Comparison of ENCODE assay signal across 19 cellular contexts in genomic region chr1:31691446-31691845, GRCh38. TPM values are rescaled to one million over a fixed set of nuclear protein-coding genes. Genes with fewer than 3 reads are reported as not detected.
DNase-seq lines count a peak whose midpoint lies in the region; ATAC-seq, FAIRE-seq and TF ChIP-seq lines count a peak whose summit lies in the region.
"Had no signal": no experiment of that assay in that cellular context is flagged by ENCODE, and none has a peak within 500 bp of the region (broad histone marks: within the 10 kb centered on the region; RNA-seq: fewer than 3 reads in every experiment).

No MANE protein-coding gene starts in this region.

- H3K36me3 ChIP-seq in HEK293 (ENCODE audit: control insufficient read depth in 2 of 2, insufficient read depth in 1 of 2, low read length in 2 of 2): no peaks in the 10 kb centered on the region
- H3K36me3 ChIP-seq in SJSA1: peaks cover 92% of the 10 kb centered on the region
- H3K36me3 ChIP-seq in neuronal stem cell (replicated peaks in 1 of 2; ENCODE audit: control insufficient read depth in 2 of 2, insufficient read depth in 2 of 2, low read length in 2 of 2): no peaks in the 10 kb centered on the region

- H3K4me2 ChIP-seq in A549: no peak overlapping the region
- H3K4me2 ChIP-seq in neuronal stem cell (ENCODE audit: insufficient read depth, low read length, poor library complexity, severe bottlenecking): no peak overlapping the region

- POLR2A ChIA-PET in A549 (lab: Yijun Ruan, JAX) (interaction anchor here (2.0 kb wide), 1 partner anchor 10 kb away, joined by 11 read pairs; no protein-coding TSS in a partner anchor), HEK293 (lab: Yijun Ruan, JAX) (interaction anchor here (0.5 kb wide), 1 partner anchor 47 kb away, joined by 3 read pairs; the partner anchor contains the start of gene PEF1), MCF 10A (lab: Yijun Ruan, JAX) (no interaction called here)

- H2BK12ac ChIP-seq in neuronal stem cell (ENCODE audit: low read length): no peak overlapping the region

- H3K9me3 ChIP-seq in A549 (no peaks in the 10 kb centered on the region), HEK293 (ENCODE audit: control insufficient read depth, insufficient read depth, low read depth, low read length) (no peaks in the 10 kb centered on the region), SJSA1 (replicated peaks) (no peaks in the 10 kb centered on the region), neuronal stem cell (replicated peaks in 1 of 2; ENCODE audit: control insufficient read depth in 2 of 2, insufficient read depth in 1 of 2, low read depth in 1 of 2, low read length in 2 of 2) (no peaks in the 10 kb centered on the region)

- ATAC-seq in A549: no peak
- ATAC-seq in activated CD8-positive, alpha-beta memory T cell treated with anti-CD3 and anti-CD28 coated beads, Interleukin-2, amount 10 ng/mL, durations not matched to agents 7 days and 5 days: no peak
- ATAC-seq: HCT116 had no signal

- peak overlapping the region; percentile 59 for H2BK15ac ChIP-seq in neuronal stem cell (ENCODE audit: low read length)

- H3K36me3 Mint-ChIP-seq in MCF 10A (ENCODE audit: insufficient read depth, unreplicated experiment): peaks cover 13% of the 10 kb centered on the region
- no peaks in the 10 kb centered on the region for H3K36me3 Mint-ChIP-seq in activated CD8-positive, alpha-beta memory T cell treated with anti-CD3 and anti-CD28 coated beads, Interleukin-2, amount 10 ng/mL, durations not matched to agents 7 days and 5 days
- H3K36me3 Mint-ChIP-seq: CD4-positive, alpha-beta memory T cell had no signal

- intact Hi-C loops in MCF 10A (cut with micrococcal nuclease): no loop called here

- H3K79me1 ChIP-seq in neuronal stem cell (ENCODE audit: low read depth, low read length): no peaks in the 10 kb centered on the region

- TF ChIP-seq EP300 in A549 (IDR thresholded peaks at IDR 0.05): no peak

- no peak overlapping the region for H3K4ac ChIP-seq in neuronal stem cell (ENCODE audit: low read length)

- no peaks in the 10 kb centered on the region for H3K9me3 Mint-ChIP-seq in MCF 10A (ENCODE audit: unreplicated experiment)
- no peaks in the 10 kb centered on the region for H3K9me3 Mint-ChIP-seq in activated CD8-positive, alpha-beta memory T cell treated with anti-CD3 and anti-CD28 coated beads, Interleukin-2, amount 10 ng/mL, durations not matched to agents 7 days and 5 days (ENCODE audit: low read depth)
- H3K9me3 Mint-ChIP-seq: CD4-positive, alpha-beta memory T cell had no signal

- H3K23ac ChIP-seq in neuronal stem cell (ENCODE audit: low read depth, low read length, poor library complexity): no peak overlapping the region

- H3K4me3 ChIP-seq in A549 (no peak overlapping the region), HEK293 (ENCODE audit: low read depth, low read length) (no peak overlapping the region), SJSA1 (no peak overlapping the region), neuronal stem cell (ENCODE audit: low read length in 2 of 2) (no peak overlapping the region)

- no peak overlapping the region for H3K9ac ChIP-seq in neuronal stem cell (ENCODE audit: low read depth, low read length, poor library complexity)

- no peak overlapping the region for H2BK120ac ChIP-seq in neuronal stem cell (ENCODE audit: low read depth, low read length)

- H3K4me1 ChIP-seq in A549 (peaks cover 70% of the 10 kb centered on the region), HEK293 (ENCODE audit: control insufficient read depth, insufficient read depth, low read length) (no peaks in the 10 kb centered on the region), SJSA1 (replicated peaks) (peaks cover 61% of the 10 kb centered on the region), neuronal stem cell (ENCODE audit: control insufficient read depth in 2 of 2, insufficient read depth in 1 of 2, low read depth in 1 of 2, low read length in 2 of 2) (peaks cover 4 to 9% of the 10 kb centered on the region in 2 donors)

- CTCF ChIA-PET in A549 (lab: Yijun Ruan, JAX) (interaction anchor here (2.0 to 6.3 kb wide), 5 partner anchors 13 to 27 kb away, joined by 5 to 40 read pairs (median 6); no protein-coding TSS in a partner anchor), HEK293 (lab: Yijun Ruan, JAX) (interaction anchor here (1.0 kb wide), 1 partner anchor 25 kb away, joined by 3 read pairs; no protein-coding TSS in a partner anchor), MCF 10A (lab: Yijun Ruan, JAX) (interaction anchor here (0.8 to 1.0 kb wide), 2 partner anchors 27 to 29 kb away, joined by 3 to 4 read pairs; no protein-coding TSS in a partner anchor)
- CTCF ChIA-PET in activated CD8-positive, alpha-beta memory T cell treated with anti-CD3 and anti-CD28 coated beads, Interleukin-2, amount 10 ng/mL, durations not matched to agents 7 days and 5 days (lab: Charles Lee): interaction anchor here (1.1 kb wide), 1 partner anchor 54 kb away, joined by 3 read pairs; no protein-coding TSS in a partner anchor

- no peak overlapping the region for H3K27ac Mint-ChIP-seq in MCF 10A (ENCODE audit: low read depth, unreplicated experiment)
- H3K27ac Mint-ChIP-seq in activated CD8-positive, alpha-beta memory T cell treated with anti-CD3 and anti-CD28 coated beads, Interleukin-2, amount 10 ng/mL, durations not matched to agents 7 days and 5 days: no peak overlapping the region
- H3K27ac Mint-ChIP-seq: CD4-positive, alpha-beta memory T cell had no signal

- peaks cover 18% of the 10 kb centered on the region for H3K4me1 Mint-ChIP-seq in MCF 10A (ENCODE audit: insufficient read depth, unreplicated experiment)
- no peaks in the 10 kb centered on the region for H3K4me1 Mint-ChIP-seq in activated CD8-positive, alpha-beta memory T cell treated with anti-CD3 and anti-CD28 coated beads, Interleukin-2, amount 10 ng/mL, durations not matched to agents 7 days and 5 days
- H3K4me1 Mint-ChIP-seq: CD4-positive, alpha-beta memory T cell had no signal

- WGBS in A549 (ENCODE audit: missing lambda C conversion rate): 100% methylated on average over 2 of the region's 4 CpGs
- no CpG with 5 or more reads among the region's 4 CpGs for WGBS in neuronal stem cell (ENCODE audit: extremely low coverage in 2 of 2, insufficient read length in 2 of 2, insufficient replicate concordance in 1 of 2), 2 donors

- no peak overlapping the region for H3K18ac ChIP-seq in neuronal stem cell (ENCODE audit: low read length)

- no TSS peak for BruUV-seq in MCF 10A (replicated peaks; lab: Mats Ljungman, UMichigan)

- no peak overlapping the region for H3K4me3 Mint-ChIP-seq in MCF 10A (ENCODE audit: unreplicated experiment)
- no peak overlapping the region for H3K4me3 Mint-ChIP-seq in activated CD8-positive, alpha-beta memory T cell treated with anti-CD3 and anti-CD28 coated beads, Interleukin-2, amount 10 ng/mL, durations not matched to agents 7 days and 5 days
- H3K4me3 Mint-ChIP-seq: CD4-positive, alpha-beta memory T cell had no signal

- no peak overlapping the region for H4K91ac ChIP-seq in neuronal stem cell (ENCODE audit: low read depth, low read length, poor library complexity)

- H3K27me3 ChIP-seq in SJSA1 (replicated peaks) (no peaks in the 10 kb centered on the region), neuronal stem cell (ENCODE audit: control insufficient read depth in 3 of 3, insufficient read depth in 3 of 3, low read depth in 1 of 3, low read length in 3 of 3) (peaks cover 0 to 11% (median 0%) of the 10 kb centered on the region in 3 experiments)

- no peak overlapping the region for H2BK5ac ChIP-seq in neuronal stem cell (ENCODE audit: low read length)

- TF ChIP-seq RAD21 in A549 (conservative IDR thresholded peaks at IDR 0.05 in 1 of 2, IDR thresholded peaks at IDR 0.05 in 1 of 2): no peak

- TF ChIP-seq CTCF in A549 (IDR thresholded peaks at IDR 0.05) (no peak), HEK293 (tag by site-specific recombination; IDR thresholded peaks at IDR 0.05) (no peak), MCF 10A (IDR thresholded peaks at IDR 0.05; ENCODE audit: unreplicated experiment) (no peak)

- H3K27ac ChIP-seq in A549 (peak overlapping the region; percentile 68 to 95; a peak in 5 of 6 replicates), HEK293 (ENCODE audit: extremely low read depth, low read depth, low read length) (no peak overlapping the region), SJSA1 (peak overlapping the region; percentile 98), neuronal stem cell (replicated peaks; ENCODE audit: low read length) (no peak overlapping the region)
- H3K27ac ChIP-seq: C4-2B had no signal

- no peak for FAIRE-seq in A549 (lab: Jason Lieb, UNC)
- FAIRE-seq: GM12892, GM18507 had no signal

- no peak for TF ChIP-seq POLR2A in A549 (IDR thresholded peaks at IDR 0.05; ENCODE audit: low read length)

- DNase-seq in A549 (ENCODE audit: low read depth in 1 of 2, low spot score in 1 of 2): no peak
- DNase-seq in SJSA1 (ENCODE audit: low read depth in 1 of 2, low spot score in 2 of 2): no peak
- no peak for DNase-seq in neuronal stem cell (ENCODE audit: low spot score)
- DNase-seq in MCF 10A (ENCODE audit: unreplicated experiment): no peak
- no peak for DNase-seq in activated CD8-positive, alpha-beta memory T cell treated with anti-CD3 and anti-CD28 coated beads, Interleukin-2, amount 10 ng/mL, durations not matched to agents 7 days and 5 days
- DNase-seq in SK-N-DZ (ENCODE audit: low spot score): no peak
- DNase-seq: ACHN; AML-193; CD4-positive, alpha-beta memory T cell; DMS153; DMS79; GDM1; GOT3; H7 had no signal

- H3K14ac ChIP-seq in neuronal stem cell (ENCODE audit: low read length): no peak overlapping the region

- H4K8ac ChIP-seq in neuronal stem cell (ENCODE audit: low read depth, low read length): no peak overlapping the region

- no peak overlapping the region for H2AFZ ChIP-seq in neuronal stem cell (ENCODE audit: low read length)

- peak overlapping the region; percentile 42 for H2AK5ac ChIP-seq in neuronal stem cell (ENCODE audit: low read depth, low read length)

- H3K27me3 Mint-ChIP-seq in MCF 10A (ENCODE audit: insufficient read depth, unreplicated experiment): no peaks in the 10 kb centered on the region
- H3K27me3 Mint-ChIP-seq in activated CD8-positive, alpha-beta memory T cell treated with anti-CD3 and anti-CD28 coated beads, Interleukin-2, amount 10 ng/mL, durations not matched to agents 7 days and 5 days: peaks cover 6% of the 10 kb centered on the region

RNA-seq across cellular contexts. Expression of gene COL16A1, which starts 12.4 kb away (rescaled TPM):
- 1.4 and 1.5 TPM in 2 replicates for polyA plus RNA-seq in A549 (2011; rRNA removed)
- 2.4 and 3.5 TPM in 2 replicates for polyA plus RNA-seq in A549 (2012; cell fraction: cytosol; rRNA removed)
- polyA plus RNA-seq in A549 (2012; cell fraction: nucleus; rRNA removed): 15.3 and 19.1 TPM in 2 replicates
- polyA plus RNA-seq in A549 (2017; fragmentation: RNase III; extraction: RNeasy Plus Mini Kit Qiagen cat#74134 plus additional on column Dnase treatment): 8.1 to 11.1 TPM (median 10.4 TPM) in 3 replicates
- 0.95 and 1.4 TPM in 2 replicates for polyA minus RNA-seq in A549 (2011; rRNA and poly(A)+ RNA removed)
- 365 and 404 TPM in 2 replicates for total RNA-seq in SJSA1 (2014; rRNA removed; shearing (Covaris generic))
- 1.2 TPM for polyA plus RNA-seq in neuronal stem cell (2013, experiment 1 of 2)
- 1.3 TPM for polyA plus RNA-seq in neuronal stem cell (2013, experiment 2 of 2)
- total RNA-seq in MCF 10A (2022): 42.1 and 49.1 TPM in 2 replicates
- not detected for total RNA-seq in activated CD8-positive, alpha-beta memory T cell treated with anti-CD3 and anti-CD28 coated beads, Interleukin-2, amount 10 ng/mL, durations not matched to agents 7 days and 5 days
- 3.5 and 5.8 TPM in 2 replicates for polyA plus RNA-seq in SK-N-DZ (2014; cell fraction: cytosol; rRNA removed)
- polyA plus RNA-seq in SK-N-DZ (2014; cell fraction: nucleus; rRNA removed): 70.8 and 89.0 TPM in 2 replicates
- total RNA-seq: CD4-positive, alpha-beta memory T cell had no signal
- polyA plus RNA-seq: CD4-positive, alpha-beta memory T cell had no signal

RNA-seq across cellular contexts. Expression of gene PEF1, which starts 46.8 kb away (rescaled TPM):
- polyA plus RNA-seq in A549 (2011; rRNA removed) (47.6 and 62.9 TPM in 2 replicates), A549 (2017; fragmentation: RNase III; extraction: RNeasy Plus Mini Kit Qiagen cat#74134 plus additional on column Dnase treatment) (37.3 to 38.5 TPM (median 38.3 TPM) in 3 replicates)
- 50.9 and 68.0 TPM in 2 replicates for polyA plus RNA-seq in A549 (2012; cell fraction: cytosol; rRNA removed)
- 62.3 and 63.1 TPM in 2 replicates for polyA plus RNA-seq in A549 (2012; cell fraction: nucleus; rRNA removed)
- 78.5 and 82.1 TPM in 2 replicates for polyA minus RNA-seq in A549 (2011; rRNA and poly(A)+ RNA removed)
- 68.6 and 76.2 TPM in 2 replicates for total RNA-seq in SJSA1 (2014; rRNA removed; shearing (Covaris generic))
- polyA plus RNA-seq in neuronal stem cell (2013, experiment 1 of 2): 43.1 TPM
- 43.8 TPM for polyA plus RNA-seq in neuronal stem cell (2013, experiment 2 of 2)
- total RNA-seq in MCF 10A (2022): 56.7 and 61.1 TPM in 2 replicates
- total RNA-seq in activated CD8-positive, alpha-beta memory T cell treated with anti-CD3 and anti-CD28 coated beads, Interleukin-2, amount 10 ng/mL, durations not matched to agents 7 days and 5 days: 10 to 100 TPM; 45.9 to 47.1 TPM
- 52.4 and 54.0 TPM in 2 replicates for polyA plus RNA-seq in SK-N-DZ (2014; cell fraction: cytosol; rRNA removed)
- polyA plus RNA-seq in SK-N-DZ (2014; cell fraction: nucleus; rRNA removed): 29.5 and 32.3 TPM in 2 replicates

Comparison
In these comparisons a context has a peak if more than half of its experiments do, and no peak if none do; other contexts are left out.
1. H3K27ac ChIP-seq: peak in A549 (2 of 2) and SJSA1 (single experiment); none in HEK293 (single experiment) and neuronal stem cell (single experiment).
2. RNA of gene COL16A1, which starts 12.4 kb away (total RNA-seq): 365 to 404 TPM in SJSA1 and 42.1 to 49.1 TPM in MCF 10A; not detected in activated CD8-positive, alpha-beta memory T cell treated with anti-CD3 and anti-CD28 coated beads, Interleukin-2, amount 10 ng/mL, durations not matched to agents 7 days and 5 days; every median in the first group is over 10 times any median in the second.